Comparison of ENCODE assay signal across 19 cellular contexts in genomic region chr9:74950456-74950855, GRCh38. TPM values are rescaled to one million over a fixed set of nuclear protein-coding genes. Genes with fewer than 3 reads are reported as not detected.
DNase-seq lines count a peak whose midpoint lies in the region; ATAC-seq and TF ChIP-seq lines count a peak whose summit lies in the region.
"Had no signal": no experiment of that assay in that cellular context is flagged by ENCODE, and none has a peak within 500 bp of the region (broad histone marks: within the 10 kb centered on the region; RNA-seq: fewer than 3 reads in every experiment).

No MANE protein-coding gene starts in this region.

- H3K9ac ChIP-seq in neural progenitor cell: no peak overlapping the region

- CTCF ChIA-PET in activated CD8-positive, alpha-beta T cell treated with anti-CD3 and anti-CD28 coated beads, Interleukin-2, amount 10 ng/mL, durations not matched to agents 7 days and 5 days (lab: Charles Lee): interaction anchor here (0.6 to 4.3 kb wide), 8 partner anchors 16 to 1443 kb away, joined by 3 to 23 read pairs (median 4); partner anchors contain the start of gene NMRK1

- peak overlapping the region; percentile 31 for H3K4me3 Mint-ChIP-seq in activated T-cell treated with anti-CD3 and anti-CD28 coated beads, Interleukin-2, amount 50 U/mL, for 24 hours
- H3K4me3 Mint-ChIP-seq in activated CD8-positive, alpha-beta T cell treated with anti-CD3 and anti-CD28 coated beads, Interleukin-2, amount 10 ng/mL, durations not matched to agents 7 days and 5 days: peak overlapping the region; percentile 5
- H3K4me3 Mint-ChIP-seq in neural progenitor cell: peak overlapping the region; percentile 64

- H3K4me1 ChIP-seq in DOHH2 (ENCODE audit: control insufficient read depth, low read length) (peaks cover 40% of the 10 kb centered on the region), neural progenitor cell (peaks cover 21% of the 10 kb centered on the region)
- H3K4me1 ChIP-seq: right lobe of liver, SJSA1 had no signal

- no peak overlapping the region for H3K27ac Mint-ChIP-seq in activated T-cell treated with anti-CD3 and anti-CD28 coated beads, Interleukin-2, amount 50 U/mL, for 24 hours
- H3K27ac Mint-ChIP-seq in activated CD8-positive, alpha-beta T cell treated with anti-CD3 and anti-CD28 coated beads, Interleukin-2, amount 10 ng/mL, durations not matched to agents 7 days and 5 days: peak overlapping the region; percentile 30
- no peak overlapping the region for H3K27ac Mint-ChIP-seq in neural progenitor cell
- H3K27ac Mint-ChIP-seq: GM23338 had no signal

- peaks cover 37% of the 10 kb centered on the region for H3K4me1 Mint-ChIP-seq in activated T-cell treated with anti-CD3 and anti-CD28 coated beads, Interleukin-2, amount 50 U/mL, for 24 hours (ENCODE audit: low read depth)
- H3K4me1 Mint-ChIP-seq in activated CD8-positive, alpha-beta T cell treated with anti-CD3 and anti-CD28 coated beads, Interleukin-2, amount 10 ng/mL, durations not matched to agents 7 days and 5 days (ENCODE audit: low read depth): peaks cover 50% of the 10 kb centered on the region
- H3K4me1 Mint-ChIP-seq in neural progenitor cell: peaks cover 25% of the 10 kb centered on the region

- H3K79me2 ChIP-seq in DOHH2 (ENCODE audit: control insufficient read depth, low read length): peaks cover 51% of the 10 kb centered on the region
- peaks cover 10% of the 10 kb centered on the region for H3K79me2 ChIP-seq in neural progenitor cell (ENCODE audit: low read depth)

- H3K36me3 Mint-ChIP-seq in activated T-cell treated with anti-CD3 and anti-CD28 coated beads, Interleukin-2, amount 50 U/mL, for 24 hours (ENCODE audit: low read depth): peaks cover 43% of the 10 kb centered on the region
- H3K36me3 Mint-ChIP-seq in activated CD8-positive, alpha-beta T cell treated with anti-CD3 and anti-CD28 coated beads, Interleukin-2, amount 10 ng/mL, durations not matched to agents 7 days and 5 days (ENCODE audit: low read depth): peaks cover 41% of the 10 kb centered on the region
- H3K36me3 Mint-ChIP-seq in neural progenitor cell: peaks cover 5% of the 10 kb centered on the region

- POLR2A ChIA-PET in activated CD8-positive, alpha-beta T cell treated with anti-CD3 and anti-CD28 coated beads, Interleukin-2, amount 10 ng/mL, durations not matched to agents 7 days and 5 days (lab: Charles Lee): no interaction called here

- no peaks in the 10 kb centered on the region for H3K9me2 ChIP-seq in DOHH2 (replicated peaks; ENCODE audit: control insufficient read depth, low read length)

- TF ChIP-seq CTCF in DOHH2 (IDR thresholded peaks at IDR 0.05; ENCODE audit: low read depth, low read length, poor library complexity, severe bottlenecking) (no peak), neural progenitor cell (IDR thresholded peaks at IDR 0.05) (no peak)

- H3K9me3 ChIP-seq in DOHH2 (ENCODE audit: control insufficient read depth, insufficient read depth, low read length) (no peaks in the 10 kb centered on the region), neural progenitor cell (ENCODE audit: low read depth) (no peaks in the 10 kb centered on the region)
- H3K9me3 ChIP-seq: left lung, right lobe of liver, SJSA1, stomach had no signal

- peaks cover 23% of the 10 kb centered on the region for H3F3A ChIP-seq in DOHH2 (ENCODE audit: control insufficient read depth, insufficient read depth)
- peaks cover 43% of the 10 kb centered on the region for H3F3A ChIP-seq in neural progenitor cell (ENCODE audit: low read depth)

- H3K27me3 ChIP-seq in DOHH2 (ENCODE audit: control insufficient read depth, low read length): no peaks in the 10 kb centered on the region
- H3K27me3 ChIP-seq in neural progenitor cell: no peaks in the 10 kb centered on the region
- H3K27me3 ChIP-seq: left lung, right lobe of liver, SJSA1, stomach had no signal

- H3K4me3 ChIP-seq in DOHH2 (ENCODE audit: low read length) (peak overlapping the region; percentile 96), neural progenitor cell (no peak overlapping the region)
- H3K4me3 ChIP-seq: right lobe of liver had no signal

- H3K27me3 Mint-ChIP-seq in activated T-cell treated with anti-CD3 and anti-CD28 coated beads, Interleukin-2, amount 50 U/mL, for 24 hours: no peaks in the 10 kb centered on the region
- H3K27me3 Mint-ChIP-seq in activated CD8-positive, alpha-beta T cell treated with anti-CD3 and anti-CD28 coated beads, Interleukin-2, amount 10 ng/mL, durations not matched to agents 7 days and 5 days (ENCODE audit: low read depth): no peaks in the 10 kb centered on the region
- peaks cover 4% of the 10 kb centered on the region for H3K27me3 Mint-ChIP-seq in neural progenitor cell (ENCODE audit: insufficient read depth, low read depth)
- H3K27me3 Mint-ChIP-seq: IgD-negative memory B cell had no signal

- peaks cover 12% of the 10 kb centered on the region; the same call in 1 of the 2 replicates for H4K20me1 ChIP-seq in DOHH2 (ENCODE audit: control insufficient read depth, insufficient read depth, low read depth, low read length)
- H4K20me1 ChIP-seq in neural progenitor cell (ENCODE audit: low read depth): peaks cover 8% of the 10 kb centered on the region

- H3K27ac ChIP-seq in DOHH2 (ENCODE audit: low read depth, low read length) (no peak overlapping the region), neural progenitor cell (no peak overlapping the region)
- H3K27ac ChIP-seq: HL-60, left lung, right lobe of liver, SJSA1, stomach had no signal

- no peak for ATAC-seq in activated CD8-positive, alpha-beta T cell treated with anti-CD3 and anti-CD28 coated beads, Interleukin-2, amount 10 ng/mL, durations not matched to agents 7 days and 5 days
- ATAC-seq in GM19452 (IDR thresholded peaks at IDR 0.05; ENCODE audit: unreplicated experiment) (no peak), HG03196 (IDR thresholded peaks at IDR 0.05; ENCODE audit: unreplicated experiment) (no peak)
- ATAC-seq: GM23338, left lung, right lobe of liver had no signal

- no peak for DNase-seq in activated T-cell treated with anti-CD3 and anti-CD28 coated beads, Interleukin-2, amount 50 U/mL, for 24 hours
- DNase-seq in activated T-cell treated with anti-CD3 and anti-CD28 coated beads for 4 hours: no peak
- no peak for DNase-seq in activated CD8-positive, alpha-beta T cell treated with anti-CD3 and anti-CD28 coated beads, Interleukin-2, amount 10 ng/mL, durations not matched to agents 7 days and 5 days
- DNase-seq in neural progenitor cell (ENCODE audit: low spot score): no peak
- DNase-seq in NCI-H526 (lab: John Stamatoyannopoulos, UW): no peak
- DNase-seq: activated CD4-positive, alpha-beta T cell treated with anti-CD3 and anti-CD28 coated beads, Interleukin-2, amount 50 U/mL, for 4 hours; left lung; NCI-H2029; NCI-H510A; occipital lobe; right lobe of liver; stomach had no signal

- no peaks in the 10 kb centered on the region for H3K9me3 Mint-ChIP-seq in activated T-cell treated with anti-CD3 and anti-CD28 coated beads, Interleukin-2, amount 50 U/mL, for 24 hours
- H3K9me3 Mint-ChIP-seq in activated CD8-positive, alpha-beta T cell treated with anti-CD3 and anti-CD28 coated beads, Interleukin-2, amount 10 ng/mL, durations not matched to agents 7 days and 5 days (ENCODE audit: insufficient read depth): no peaks in the 10 kb centered on the region
- no peaks in the 10 kb centered on the region for H3K9me3 Mint-ChIP-seq in neural progenitor cell
- H3K9me3 Mint-ChIP-seq: IgD-negative memory B cell had no signal

- peak overlapping the region; percentile 95 for H3K4me2 ChIP-seq in DOHH2 (ENCODE audit: low read length)
- H3K4me2 ChIP-seq in neural progenitor cell: peak overlapping the region; percentile 48

- H3K36me3 ChIP-seq in DOHH2 (ENCODE audit: control insufficient read depth, low read length) (peaks cover 48% of the 10 kb centered on the region), neural progenitor cell (no peaks in the 10 kb centered on the region)
- H3K36me3 ChIP-seq: left lung, right lobe of liver, stomach had no signal

- H2AFZ ChIP-seq in neural progenitor cell (replicated peaks): no peak overlapping the region

RNA-seq across cellular contexts. Expression of gene C9orf40, which starts 2.3 kb away (rescaled TPM):
- total RNA-seq in activated CD8-positive, alpha-beta T cell treated with anti-CD3 and anti-CD28 coated beads, Interleukin-2, amount 10 ng/mL, durations not matched to agents 7 days and 5 days: 10 to 100 TPM; 22.9 TPM
- 19.0 and 19.3 TPM in 2 replicates for total RNA-seq in neural progenitor cell (ENCODE audit: low replicate concordance)

Comparison
In these comparisons a context has a peak if more than half of its experiments do, and no peak if none do; other contexts are left out.
1. H3K4me3 Mint-ChIP-seq: peak in every context shown above with its lines; median percentile 64 in neural progenitor cell; 31 in activated T-cell treated with anti-CD3 and anti-CD28 coated beads, Interleukin-2, amount 50 U/mL, for 24 hours; 5 in activated CD8-positive, alpha-beta T cell treated with anti-CD3 and anti-CD28 coated beads, Interleukin-2, amount 10 ng/mL, durations not matched to agents 7 days and 5 days.